Comparison of ENCODE assay signal across 10 cellular contexts in the genomic region with DNA sequence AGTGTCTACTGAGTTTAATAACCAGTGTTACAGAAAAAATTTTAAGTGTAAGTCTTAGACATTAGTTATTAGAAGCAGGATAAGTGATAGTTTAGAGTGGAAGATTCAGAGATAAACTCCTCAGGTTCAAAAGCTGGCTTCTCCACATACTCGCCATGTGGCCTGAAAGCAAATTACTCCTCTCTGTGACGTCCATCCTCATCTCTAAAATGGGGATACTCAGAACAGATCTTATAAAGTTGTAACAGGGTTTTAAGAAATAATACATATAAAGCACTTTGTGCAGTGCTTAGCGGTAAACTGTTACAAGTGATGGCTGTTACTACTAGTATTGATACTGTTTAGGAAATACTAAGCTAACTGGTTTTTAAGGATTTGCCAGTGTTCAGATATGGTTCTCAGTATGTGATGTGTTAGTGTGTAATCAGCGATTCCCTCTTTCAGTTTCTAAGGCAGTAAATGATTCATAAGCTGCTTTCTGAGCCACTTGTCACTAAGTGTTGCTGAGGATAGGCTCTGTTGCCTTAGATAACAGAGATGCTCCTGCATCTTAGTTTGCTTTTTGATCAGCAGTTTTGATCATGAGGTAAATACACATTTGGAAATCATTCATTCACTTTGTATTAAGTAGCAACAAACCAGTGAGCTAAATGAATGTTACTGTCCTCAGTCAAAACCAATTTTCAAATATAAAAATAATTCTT. TPM values are rescaled to one million over a fixed set of nuclear protein-coding genes. Genes with fewer than 3 reads are reported as not detected.
DNase-seq lines count a peak whose midpoint lies in the region; ATAC-seq and TF ChIP-seq lines count a peak whose summit lies in the region.
"Had no signal": no experiment of that assay in that cellular context is flagged by ENCODE, and none has a peak within 500 bp of the region (broad histone marks: within the 10 kb centered on the region; RNA-seq: fewer than 3 reads in every experiment).

No MANE protein-coding gene starts in this region.

- peaks cover 20% of the 10 kb centered on the region for H3K4me1 ChIP-seq in RWPE2 (ENCODE audit: insufficient read depth, poor library complexity, severe bottlenecking)
- H3K4me1 ChIP-seq in colonic mucosa = no peaks in the 10 kb centered on the region

- H3K9me3 ChIP-seq in RWPE2 (ENCODE audit: severe bottlenecking) = no peaks in the 10 kb centered on the region
- H3K9me3 ChIP-seq in colonic mucosa = no peaks in the 10 kb centered on the region
- H3K9me3 ChIP-seq: ovary had no signal

- intact Hi-C loops in colonic mucosa (cut with DNase I) = no loop called here

- peak; percentile 88 for ATAC-seq in GM19324 (IDR thresholded peaks at IDR 0.05; ENCODE audit: low FRiP score, unreplicated experiment)
- peak; percentile 95 for ATAC-seq in HG02884 (IDR thresholded peaks at IDR 0.05; ENCODE audit: unreplicated experiment)
- ATAC-seq in RWPE2 (ENCODE audit: low read depth) = no peak

- TF ChIP-seq CTCF in GM12865 (IDR thresholded peaks at IDR 0.05; ENCODE audit: insufficient read depth, low read depth, low read length, missing control alignments) = no peak
- TF ChIP-seq CTCF in RWPE2 (IDR thresholded peaks at IDR 0.05; ENCODE audit: poor library complexity, severe bottlenecking) = no peak
- TF ChIP-seq CTCF in colonic mucosa (IDR thresholded peaks at IDR 0.05) = no peak

- H3K36me3 ChIP-seq in RWPE2 (ENCODE audit: low read depth) = peaks cover 38% of the 10 kb centered on the region
- H3K36me3 ChIP-seq in colonic mucosa = no peaks in the 10 kb centered on the region
- H3K36me3 ChIP-seq: ovary had no signal

- H3K4me3 ChIP-seq in GM12865 (ENCODE audit: low read depth, low read length) (no peak overlapping the region), RWPE2 (ENCODE audit: severe bottlenecking) (no peak overlapping the region), colonic mucosa (no peak overlapping the region)
- H3K4me3 ChIP-seq: ovary had no signal

- H3K27ac ChIP-seq in RWPE2 (ENCODE audit: poor library complexity, severe bottlenecking) (peak overlapping the region; percentile 94), colonic mucosa (no peak overlapping the region)
- H3K27ac ChIP-seq: ovary had no signal

- H3K9ac ChIP-seq in colonic mucosa (ENCODE audit: low read depth in 2 of 2, low read length in 2 of 2) = no peak overlapping the region

- peak; percentile 44 for DNase-seq in GM12865 (ENCODE audit: low read depth)
- DNase-seq in RWPE2 (ENCODE audit: low spot score) = no peak
- no peak for DNase-seq in DMS153 treated with DMSO at 0.1 percent for 48 hours (lab: John Stamatoyannopoulos, UW; ENCODE audit: unreplicated experiment)
- no peak for DNase-seq in colonic mucosa
- DNase-seq in activated CD4-positive, CD25-positive, alpha-beta regulatory T cell treated with anti-CD3 and anti-CD28 coated beads, Interleukin-2, amount 50 U/mL, for 72 hours = no peak
- no peak for DNase-seq in hepatic stellate cell (ENCODE audit: low spot score)
- DNase-seq: NCI-H2029, ovary had no signal

- H3K27me3 ChIP-seq in RWPE2 (ENCODE audit: insufficient read depth, poor library complexity, severe bottlenecking) = no peaks in the 10 kb centered on the region
- H3K27me3 ChIP-seq in colonic mucosa = no peaks in the 10 kb centered on the region
- H3K27me3 ChIP-seq: ovary had no signal

RNA-seq across cellular contexts. Expression of a gene that starts 58.7 kb away (rescaled TPM):
- total RNA-seq in colonic mucosa = 100 to 1,000 TPM; 125 to 322 TPM
